In the genomic region with DNA sequence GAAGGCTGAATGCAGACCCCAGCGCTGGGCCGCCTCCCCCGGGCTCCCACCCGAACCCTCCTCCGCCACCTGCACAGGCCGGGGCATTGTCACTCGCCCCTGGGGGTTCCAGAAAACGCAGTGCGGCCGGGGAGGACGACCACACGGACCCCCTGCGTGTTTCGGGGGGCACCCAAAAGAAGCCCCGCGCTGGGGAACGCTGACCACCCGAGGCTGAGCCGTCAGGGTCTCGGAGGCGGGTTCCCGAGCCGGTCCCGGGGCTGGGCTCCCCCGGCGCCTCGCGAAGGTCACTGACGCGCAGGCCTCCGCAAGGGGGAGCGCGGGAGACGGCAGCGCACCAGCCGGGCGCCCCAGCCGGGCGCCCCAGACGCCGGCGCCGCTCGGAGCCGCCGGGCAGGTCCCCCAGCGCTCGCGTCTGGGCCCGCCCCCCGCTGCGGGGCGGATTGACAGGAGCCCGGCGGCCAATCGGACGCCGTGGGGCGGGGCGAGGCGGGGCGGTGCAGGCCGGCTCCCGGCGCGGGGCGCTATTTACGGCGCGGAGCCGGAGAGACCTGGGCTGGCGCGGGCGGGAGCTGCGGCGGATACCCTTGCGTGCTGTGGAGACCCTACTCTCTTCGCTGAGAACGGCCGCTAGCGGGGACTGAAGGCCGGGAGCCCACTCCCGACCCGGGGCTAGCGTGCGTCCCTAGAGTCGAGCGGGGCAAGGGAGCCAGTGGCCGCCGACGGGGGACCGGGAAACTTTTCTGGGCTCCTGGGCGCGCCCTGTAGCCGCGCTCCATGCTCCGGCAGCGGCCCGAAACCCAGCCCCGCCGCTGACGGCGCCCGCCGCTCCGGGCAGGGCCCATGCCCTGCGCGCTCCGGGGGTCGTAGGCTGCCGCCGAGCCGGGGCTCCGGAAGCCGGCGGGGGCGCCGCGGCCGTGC, we compare ENCODE assay signal across 8 cellular contexts. TPM values are rescaled to one million over a fixed set of nuclear protein-coding genes. Genes with fewer than 3 reads are reported as not detected.
DNase-seq lines count a peak whose midpoint lies in the region; ATAC-seq and TF ChIP-seq lines count a peak whose summit lies in the region.

A gene with protein sequence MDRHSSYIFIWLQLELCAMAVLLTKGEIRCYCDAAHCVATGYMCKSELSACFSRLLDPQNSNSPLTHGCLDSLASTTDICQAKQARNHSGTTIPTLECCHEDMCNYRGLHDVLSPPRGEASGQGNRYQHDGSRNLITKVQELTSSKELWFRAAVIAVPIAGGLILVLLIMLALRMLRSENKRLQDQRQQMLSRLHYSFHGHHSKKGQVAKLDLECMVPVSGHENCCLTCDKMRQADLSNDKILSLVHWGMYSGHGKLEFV (plus strand): TSS at position 554 of the 921 bp plus-strand sequence. CDS start 377 bp downstream, outside the sequence.

- H3K27me3 ChIP-seq in HUES64 (ENCODE audit: insufficient read depth, low read length): peaks cover 49% of the 10 kb centered on the region; the same call in 1 of the 2 replicates
- H3K27me3 ChIP-seq in naive thymus-derived CD4-positive, alpha-beta T cell (ENCODE audit: control insufficient read depth in 2 of 2, insufficient read depth in 2 of 2, low read length in 2 of 2): peaks cover 11 to 20% of the 10 kb centered on the region in 2 donors

- POLR2A ChIA-PET in naive thymus-derived CD4-positive, alpha-beta T cell (lab: Charles Lee): no interaction called here

- peak; percentile 99 for ATAC-seq in GM21515 (IDR thresholded peaks at IDR 0.05; ENCODE audit: unreplicated experiment)
- peak; percentile 98 to 99 for ATAC-seq in activated T-cell treated with anti-CD3 and anti-CD28 coated beads, Interleukin-2, amount 50 U/mL, for 72 hours (replicated peaks in 1 of 2)
- peak; percentile 97 for ATAC-seq in naive thymus-derived CD4-positive, alpha-beta T cell

- no peaks in the 10 kb centered on the region for H3K9me3 ChIP-seq in HUES64 (ENCODE audit: insufficient read depth, low read depth, low read length)
- no peaks in the 10 kb centered on the region for H3K9me3 ChIP-seq in naive thymus-derived CD4-positive, alpha-beta T cell (ENCODE audit: control insufficient read depth in 2 of 3, low read length in 3 of 3)

- peaks cover 0 to 4% of the 10 kb centered on the region in 2 donors for H3K36me3 Mint-ChIP-seq in activated T-cell treated with anti-CD3 and anti-CD28 coated beads, Interleukin-2, amount 50 U/mL, for 72 hours (ENCODE audit: insufficient read depth in 2 of 2)
- H3K36me3 Mint-ChIP-seq in naive thymus-derived CD4-positive, alpha-beta T cell: no peaks in the 10 kb centered on the region

- H3K36me3 ChIP-seq in HUES64 (ENCODE audit: insufficient read depth, low read length): peaks cover 11% of the 10 kb centered on the region
- no peaks in the 10 kb centered on the region for H3K36me3 ChIP-seq in naive thymus-derived CD4-positive, alpha-beta T cell (ENCODE audit: control insufficient read depth in 2 of 3, insufficient read depth in 3 of 3, low read length in 3 of 3)

- H3K27ac Mint-ChIP-seq in activated T-cell treated with anti-CD3 and anti-CD28 coated beads, Interleukin-2, amount 50 U/mL, for 72 hours: no peak within 1 kb of the TSS
- H3K27ac Mint-ChIP-seq in naive thymus-derived CD4-positive, alpha-beta T cell: peak within 1 kb of the TSS in 3 of 9 donors; percentile 24 to 52 (median 43)

- peaks cover 32% of the 10 kb centered on the region for H3K4me1 ChIP-seq in HUES64 (ENCODE audit: insufficient read depth, low read length)
- peaks cover 0 to 26% of the 10 kb centered on the region in 2 donors for H3K4me1 ChIP-seq in naive thymus-derived CD4-positive, alpha-beta T cell (ENCODE audit: control insufficient read depth in 2 of 2, insufficient read depth in 2 of 2, low read length in 2 of 2)

- peak within 1 kb of the TSS; percentile 88 for H3K4me3 ChIP-seq in HUES64 (ENCODE audit: low read length)
- H3K4me3 ChIP-seq in naive thymus-derived CD4-positive, alpha-beta T cell (ENCODE audit: low read length): peak within 1 kb of the TSS; percentile 57

- H3K27ac ChIP-seq in HUES64 (ENCODE audit: low read depth, low read length): peak within 1 kb of the TSS; percentile 84; the same call in 1 of the 2 replicates
- no peak within 1 kb of the TSS for H3K27ac ChIP-seq in naive thymus-derived CD4-positive, alpha-beta T cell (ENCODE audit: low read depth, low read length)

- WGBS in HUES64: under 1% methylated on average over 120 of the region's 120 CpGs

- peak; percentile 65 for DNase-seq in DMS153 (lab: John Stamatoyannopoulos, UW)
- DNase-seq in activated T-cell treated with anti-CD3 and anti-CD28 coated beads, Interleukin-2, amount 50 U/mL, for 72 hours: peak; percentile 94 to 96
- DNase-seq in fibroblast of gingiva (ENCODE audit: low read depth): peak; percentile 80
- DNase-seq in naive thymus-derived CD4-positive, alpha-beta T cell: peak; percentile 86 to 95 (median 90)
- peak; percentile 80 to 86 for DNase-seq in stimulated activated CD8-positive, alpha-beta memory T cell treated with anti-CD3 and anti-CD28 coated beads, Interleukin-7, amount 100 ng/mL, for 48 hours (ENCODE audit: extremely low read depth in 1 of 2, low read depth in 1 of 2)

- peaks cover 31% of the 10 kb centered on the region for H3K4me1 Mint-ChIP-seq in activated T-cell treated with anti-CD3 and anti-CD28 coated beads, Interleukin-2, amount 50 U/mL, for 72 hours (ENCODE audit: low read depth)
- peaks cover 19 to 32% (median 26%) of the 10 kb centered on the region in 7 donors for H3K4me1 Mint-ChIP-seq in naive thymus-derived CD4-positive, alpha-beta T cell

- CTCF ChIA-PET in naive thymus-derived CD4-positive, alpha-beta T cell (lab: Charles Lee): interaction anchor here (1.1 kb wide), 1 partner anchor 12 kb away, joined by 5 read pairs; no protein-coding TSS in a partner anchor

- H3K9ac ChIP-seq in HUES64 (ENCODE audit: low read depth, low read length): peak within 1 kb of the TSS; percentile 87

- H3K4me3 Mint-ChIP-seq in activated T-cell treated with anti-CD3 and anti-CD28 coated beads, Interleukin-2, amount 50 U/mL, for 72 hours: peak within 1 kb of the TSS; percentile 77 to 80
- peak within 1 kb of the TSS; percentile 79 to 94 (median 84) for H3K4me3 Mint-ChIP-seq in naive thymus-derived CD4-positive, alpha-beta T cell

- H3K9me3 Mint-ChIP-seq in activated T-cell treated with anti-CD3 and anti-CD28 coated beads, Interleukin-2, amount 50 U/mL, for 72 hours: no peaks in the 10 kb centered on the region
- no peaks in the 10 kb centered on the region for H3K9me3 Mint-ChIP-seq in naive thymus-derived CD4-positive, alpha-beta T cell

- peaks cover 56% of the 10 kb centered on the region for H3K27me3 Mint-ChIP-seq in activated T-cell treated with anti-CD3 and anti-CD28 coated beads, Interleukin-2, amount 50 U/mL, for 72 hours (ENCODE audit: low read depth)
- peaks cover 63 to 80% (median 70%) of the 10 kb centered on the region in 5 donors for H3K27me3 Mint-ChIP-seq in naive thymus-derived CD4-positive, alpha-beta T cell

- intact Hi-C loops in naive thymus-derived CD4-positive, alpha-beta T cell (cut with micrococcal nuclease): loop anchor here (1.0 to 10.0 kb wide), 16 partner anchors 9 to 1816 kb away; partner anchors contain the start of genes ABI1 (in 1 of the 2), ACBD5 (in 1 of the 2), MASTL (in 1 of the 2) and MKX (in 1 of the 2)

TF ChIP-seq in PFSK-1, 5 proteins besides CTCF, POLR2A, EP300 and RAD21:
- TF ChIP-seq REST (IDR thresholded peaks at IDR 0.05; ENCODE audit: insufficient read depth in 1 of 2, low read depth in 2 of 2, low read length in 2 of 2) (peak in 1 of 2 experiments; percentile 54; a peak in 1 of 4 replicates), POLR2AphosphoS5 (IDR thresholded peaks at IDR 0.05; ENCODE audit: low read depth, low read length) (peak; percentile 71), SIN3A (IDR thresholded peaks at IDR 0.05; ENCODE audit: borderline replicate concordance, insufficient read depth, low read length) (no peak), TAF1 (IDR thresholded peaks at IDR 0.05; ENCODE audit: borderline replicate concordance, insufficient read depth, low read length) (peak; percentile 82; the same call in 1 of the 2 replicates), FOXP2 (optimal IDR thresholded peaks at IDR 0.05; ENCODE audit: borderline replicate concordance, extremely low read depth, extremely low read length, insufficient read depth) (peak; percentile 49)
TF ChIP-seq in PFSK-1: peak in this region for 4.

RNA-seq across cellular contexts. Expression of the gene that starts here (rescaled TPM):
- polyA plus RNA-seq in HUES64 (2013, experiment 1 of 2): 19.1 TPM
- 20.6 TPM for polyA plus RNA-seq in HUES64 (2013, experiment 2 of 2)
- 17.7 TPM for polyA plus RNA-seq in PFSK-1 (2012; ENCODE audit: insufficient read length, low read depth)
- total RNA-seq in activated T-cell treated with anti-CD3 and anti-CD28 coated beads, Interleukin-2, amount 50 U/mL, for 72 hours: under 1 TPM; 0.17 to 0.32 TPM
- total RNA-seq in naive thymus-derived CD4-positive, alpha-beta T cell: 1 to 10 TPM in 2 of 5 experiments, under 1 TPM in 2, not detected in 1; 0.12 to 1.6 (median 0.80) TPM
- polyA plus RNA-seq in naive thymus-derived CD4-positive, alpha-beta T cell: not detected

Comparison
In these comparisons a context has a peak if more than half of its experiments do, and no peak if none do; other contexts are left out.
1. Peak in DNase-seq and ATAC-seq in activated T-cell treated with anti-CD3 and anti-CD28 coated beads, Interleukin-2, amount 50 U/mL, for 72 hours; RNA of the gene not detected or under 1 TPM.